ENCODE assay signal across 11 cellular contexts in genomic region chr4:658681-659667, GRCh38.
"Had no signal": no experiment of that assay in that cellular context is flagged by ENCODE, and none has a peak within 500 bp of the region (broad histone marks: within the 10 kb centered on the region; RNA-seq: fewer than 3 reads in every experiment).

No MANE protein-coding gene starts in this region.

- H3K4me3 Mint-ChIP-seq: activated naive CD8-positive, alpha-beta T cell treated with anti-CD3 and anti-CD28 coated beads, Interleukin-2, amount 50 U/mL, for 24 hours; activated T-cell treated with anti-CD3 and anti-CD28 coated beads, Interleukin-2, amount 50 U/mL, for 24 hours had no signal

- H3K27me3 Mint-ChIP-seq: activated naive CD8-positive, alpha-beta T cell treated with anti-CD3 and anti-CD28 coated beads, Interleukin-2, amount 50 U/mL, for 24 hours; activated T-cell treated with anti-CD3 and anti-CD28 coated beads, Interleukin-2, amount 50 U/mL, for 24 hours had no signal

- H3K4me1 Mint-ChIP-seq: nephron had no signal

- H3K9me3 ChIP-seq: stomach had no signal

- ATAC-seq: activated naive CD8-positive, alpha-beta T cell treated with anti-CD3 and anti-CD28 coated beads, Interleukin-2, amount 50 U/mL, for 24 hours had no signal

- DNase-seq: activated CD4-positive, CD25-positive, alpha-beta regulatory T cell; activated gamma-delta T cell; activated naive CD8-positive, alpha-beta T cell treated with anti-CD3 and anti-CD28 coated beads, Interleukin-2, amount 50 U/mL, for 24 hours; activated T-cell treated with anti-CD3 and anti-CD28 coated beads, Interleukin-2, amount 50 U/mL, for 24 hours; caudate nucleus; cortex of kidney; effector CD8-positive, alpha-beta T cell; hypothalamus; stomach had no signal

- H3K27ac Mint-ChIP-seq: activated naive CD8-positive, alpha-beta T cell treated with anti-CD3 and anti-CD28 coated beads, Interleukin-2, amount 50 U/mL, for 24 hours; activated T-cell treated with anti-CD3 and anti-CD28 coated beads, Interleukin-2, amount 50 U/mL, for 24 hours; nephron had no signal

- H3K4me3 ChIP-seq: skin epidermis, stomach had no signal

- H3K36me3 ChIP-seq: stomach had no signal

- H3K27ac ChIP-seq: skin epidermis, stomach had no signal

- H3K9me3 Mint-ChIP-seq: activated naive CD8-positive, alpha-beta T cell treated with anti-CD3 and anti-CD28 coated beads, Interleukin-2, amount 50 U/mL, for 24 hours; activated T-cell treated with anti-CD3 and anti-CD28 coated beads, Interleukin-2, amount 50 U/mL, for 24 hours; nephron had no signal
